In genomic region chr13:109940637-109941036, GRCh38 we compare ENCODE assay signal across 9 cellular contexts.
"Had no signal": no experiment of that assay in that cellular context is flagged by ENCODE, and none has a peak within 500 bp of the region (broad histone marks: within the 10 kb centered on the region; RNA-seq: fewer than 3 reads in every experiment).

No MANE protein-coding gene starts in this region.

- DNase-seq: GM23248, GOT3, H7, HFFc6 had no signal

- H3K27ac ChIP-seq: GM23248, HL-60 had no signal

- H3K36me3 ChIP-seq: HAP-1 had no signal

- H2AFZ ChIP-seq: GM23248 had no signal

- H3K9me3 ChIP-seq: HAP-1 had no signal

- H3K27ac Mint-ChIP-seq: HFFc6, IgD-negative memory B cell had no signal

- H3K4me3 Mint-ChIP-seq: HFFc6, IgD-negative memory B cell had no signal

- H3K4me1 ChIP-seq: HAP-1 had no signal

- H3K36me3 Mint-ChIP-seq: IgD-negative memory B cell had no signal

- H3K27me3 Mint-ChIP-seq: IgD-negative memory B cell had no signal

- ATAC-seq: HCT116, HepG2 had no signal

- H3K4me3 ChIP-seq: GM23248, HAP-1 had no signal

- H3K4me1 Mint-ChIP-seq: IgD-negative memory B cell had no signal

- H3K9ac ChIP-seq: GM23248 had no signal
